8 cellular contexts compared by ENCODE assay signal in the genomic region with DNA sequence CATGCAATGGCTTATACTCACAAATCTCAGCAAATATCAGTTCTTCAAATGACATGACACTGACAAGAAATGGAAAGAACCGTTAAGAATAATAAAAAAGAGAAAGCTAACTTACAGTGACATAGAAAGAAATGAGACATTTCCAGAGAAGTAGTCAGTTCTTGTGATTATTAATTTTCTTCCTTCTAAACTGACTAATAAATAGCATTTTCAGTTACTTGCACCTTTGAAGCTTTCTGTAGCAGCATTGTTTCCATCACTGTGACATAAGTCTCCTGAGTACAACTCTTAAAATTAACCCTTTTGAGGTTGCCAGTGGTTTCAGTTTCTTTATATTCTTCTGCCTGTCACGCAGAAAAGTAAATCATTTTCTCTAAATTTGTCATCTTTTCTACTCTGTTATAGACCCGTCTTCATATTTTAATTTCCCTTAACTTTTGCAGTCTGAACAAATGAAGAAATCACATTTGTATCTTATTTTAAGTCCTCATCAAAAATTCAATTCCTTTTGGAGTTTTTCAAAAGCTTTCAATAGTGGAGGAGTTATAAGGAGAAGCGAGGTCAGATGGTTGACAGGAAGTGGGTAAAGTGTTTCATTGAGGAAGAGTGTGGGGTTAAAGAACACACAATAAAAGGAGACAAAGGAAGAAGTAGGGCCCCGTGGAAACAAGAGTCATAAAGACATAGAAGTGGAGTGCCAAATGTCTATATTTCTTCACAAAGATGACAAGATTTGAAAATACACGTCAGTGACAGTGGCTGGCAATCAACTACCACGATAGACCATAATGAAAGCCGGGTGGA. TPM values are rescaled to one million over a fixed set of nuclear protein-coding genes. Genes with fewer than 3 reads are reported as not detected.
DNase-seq lines count a peak whose midpoint lies in the region; ATAC-seq and TF ChIP-seq lines count a peak whose summit lies in the region.

No MANE protein-coding gene starts in this region.

- no peak overlapping the region for H3K27ac ChIP-seq in foreskin keratinocyte

- no peaks in the 10 kb centered on the region for H3K27me3 Mint-ChIP-seq in central memory CD8-positive, alpha-beta T cell

- H3K4me1 ChIP-seq in foreskin keratinocyte, result peaks cover 16% of the 10 kb centered on the region

- DNase-seq in central memory CD8-positive, alpha-beta T cell (ENCODE audit: low spot score in 2 of 2), result no peak
- DNase-seq in mucosa of gallbladder (ENCODE audit: low spot score) (no peak), AG08396 (ENCODE audit: low spot score) (no peak), mesenteric fat pad (ENCODE audit: low spot score) (no peak), foreskin keratinocyte (no peak)

- H3K4me1 Mint-ChIP-seq in central memory CD8-positive, alpha-beta T cell, result peaks cover 20% of the 10 kb centered on the region

- no peak for TF ChIP-seq CTCF in foreskin keratinocyte (conservative IDR thresholded peaks at IDR 0.05)

- no peaks in the 10 kb centered on the region for H3K36me3 Mint-ChIP-seq in central memory CD8-positive, alpha-beta T cell (ENCODE audit: insufficient read depth)

- no peaks in the 10 kb centered on the region for H3K9me3 Mint-ChIP-seq in central memory CD8-positive, alpha-beta T cell

- peak; percentile 95 for ATAC-seq in GM18502 (IDR thresholded peaks at IDR 0.05; ENCODE audit: poor library complexity, unreplicated experiment)
- peak; percentile 91 for ATAC-seq in GM21447 (IDR thresholded peaks at IDR 0.05; ENCODE audit: unreplicated experiment)
- peak; percentile 94 for ATAC-seq in HG03520 (IDR thresholded peaks at IDR 0.05; ENCODE audit: unreplicated experiment)
- peak; percentile 68 for ATAC-seq in central memory CD8-positive, alpha-beta T cell (replicated peaks; ENCODE audit: extremely low read depth, poor library complexity, severe bottlenecking)
- ATAC-seq in foreskin keratinocyte, result no peak

- H3K27me3 ChIP-seq in foreskin keratinocyte, result no peaks in the 10 kb centered on the region

- peak overlapping the region; percentile 53 for H3K4me3 Mint-ChIP-seq in central memory CD8-positive, alpha-beta T cell

- H3K27ac Mint-ChIP-seq in central memory CD8-positive, alpha-beta T cell (ENCODE audit: low read depth), result peak overlapping the region; percentile 91

RNA-seq across cellular contexts. Expression of gene S1PR1, which starts 57.9 kb away (rescaled TPM):
- total RNA-seq in mucosa of gallbladder (14.6 TPM), mesenteric fat pad (118 TPM), foreskin keratinocyte (16.9 and 24.9 TPM in 2 replicates)
- polyA plus RNA-seq in foreskin keratinocyte, result 6.4 and 12.1 TPM in 2 replicates
